Comparison of ENCODE assay signal across 8 cellular contexts in genomic region chr22:46297151-46297819, GRCh38. TPM values are rescaled to one million over a fixed set of nuclear protein-coding genes. Genes with fewer than 3 reads are reported as not detected.
DNase-seq lines count a peak whose midpoint lies in the region; ATAC-seq and TF ChIP-seq lines count a peak whose summit lies in the region.

No MANE protein-coding gene starts in this region.

- H3K4me1 ChIP-seq in Caco-2 (peaks cover 8% of the 10 kb centered on the region; the same call in 1 of the 2 replicates), iPS-15b (ENCODE audit: control insufficient read depth, insufficient read depth, low read length) (peaks cover 13% of the 10 kb centered on the region)

- peak overlapping the region; percentile 84 for H3K4me3 Mint-ChIP-seq in Caco-2 (ENCODE audit: unreplicated experiment)
- peak overlapping the region; percentile 91 for H3K4me3 Mint-ChIP-seq in activated T-helper 2 cell treated with anti-CD3 and anti-CD28 coated beads, Interferon-gamma antibody, Interleukin-2, Interleukin-4, amounts not matched to agents 10 μg/mL and 5 μg/mL and 100 μg/mL, durations not matched to agents 14 hours and 24 hours and 36 hours (ENCODE audit: low read depth)

- no peaks in the 10 kb centered on the region for H3K27me3 Mint-ChIP-seq in Caco-2 (ENCODE audit: insufficient read depth, unreplicated experiment)
- H3K27me3 Mint-ChIP-seq in activated T-helper 2 cell treated with anti-CD3 and anti-CD28 coated beads, Interferon-gamma antibody, Interleukin-2, Interleukin-4, amounts not matched to agents 10 μg/mL and 5 μg/mL and 100 μg/mL, durations not matched to agents 14 hours and 24 hours and 36 hours (ENCODE audit: low read depth) = no peaks in the 10 kb centered on the region

- peaks cover 58% of the 10 kb centered on the region for H3K36me3 Mint-ChIP-seq in Caco-2 (ENCODE audit: insufficient read depth, unreplicated experiment)
- peaks cover 48% of the 10 kb centered on the region for H3K36me3 Mint-ChIP-seq in activated T-helper 2 cell treated with anti-CD3 and anti-CD28 coated beads, Interferon-gamma antibody, Interleukin-2, Interleukin-4, amounts not matched to agents 10 μg/mL and 5 μg/mL and 100 μg/mL, durations not matched to agents 14 hours and 24 hours and 36 hours (ENCODE audit: low read depth)

- peak overlapping the region; percentile 91 for H3K27ac ChIP-seq in KOPT-K1 (ENCODE audit: low read depth, low read length, poor library complexity, severe bottlenecking)

- no peaks in the 10 kb centered on the region for H3K27me3 ChIP-seq in Caco-2 (replicated peaks; ENCODE audit: control insufficient read depth, insufficient read depth, low read length)
- H3K27me3 ChIP-seq in iPS-15b (ENCODE audit: control insufficient read depth, insufficient read depth, low read length) = no peaks in the 10 kb centered on the region

- H3K4me1 Mint-ChIP-seq in Caco-2 (ENCODE audit: low read depth, unreplicated experiment) = peaks cover 30% of the 10 kb centered on the region
- H3K4me1 Mint-ChIP-seq in activated T-helper 2 cell treated with anti-CD3 and anti-CD28 coated beads, Interferon-gamma antibody, Interleukin-2, Interleukin-4, amounts not matched to agents 10 μg/mL and 5 μg/mL and 100 μg/mL, durations not matched to agents 14 hours and 24 hours and 36 hours (ENCODE audit: low read depth) = peaks cover 40% of the 10 kb centered on the region

- CTCF ChIA-PET in Caco-2 (lab: Charles Lee) = interaction anchor here (0.6 kb wide), 1 partner anchor 375 kb away, joined by 4 read pairs; no protein-coding TSS in a partner anchor

- H3K36me3 ChIP-seq in Caco-2 (ENCODE audit: control insufficient read depth, insufficient read depth, low read length) = no peaks in the 10 kb centered on the region
- peaks cover 42% of the 10 kb centered on the region for H3K36me3 ChIP-seq in KOPT-K1 (ENCODE audit: insufficient read depth, low read length)
- H3K36me3 ChIP-seq in iPS-15b (ENCODE audit: control insufficient read depth, insufficient read depth, low read length) = peaks cover 8% of the 10 kb centered on the region

- H3K9me3 Mint-ChIP-seq in Caco-2 (ENCODE audit: unreplicated experiment) = no peaks in the 10 kb centered on the region
- no peaks in the 10 kb centered on the region for H3K9me3 Mint-ChIP-seq in activated T-helper 2 cell treated with anti-CD3 and anti-CD28 coated beads, Interferon-gamma antibody, Interleukin-2, Interleukin-4, amounts not matched to agents 10 μg/mL and 5 μg/mL and 100 μg/mL, durations not matched to agents 14 hours and 24 hours and 36 hours

- POLR2A ChIA-PET in Caco-2 (lab: Charles Lee) = no interaction called here

- peak overlapping the region; percentile 76 for H3K9ac ChIP-seq in iPS-15b (ENCODE audit: low read depth, low read length)

- no peaks in the 10 kb centered on the region for H3K9me3 ChIP-seq in Caco-2
- H3K9me3 ChIP-seq in KOPT-K1 (ENCODE audit: insufficient read depth, low read length, poor library complexity, severe bottlenecking) = no peaks in the 10 kb centered on the region
- H3K9me3 ChIP-seq in iPS-15b (ENCODE audit: control insufficient read depth, insufficient read depth, low read length) = no peaks in the 10 kb centered on the region

- DNase-seq in Caco-2 (peak in 1 of 2 experiments; percentile 34), NOMO-1 treated with dmso at 0.1 percent for 144 hours (lab: John Stamatoyannopoulos, UW; ENCODE audit: unreplicated experiment) (no peak), NCI-H2196 (lab: John Stamatoyannopoulos, UW; ENCODE audit: unreplicated experiment) (no peak)
- DNase-seq in activated T-helper 2 cell treated with anti-CD3 and anti-CD28 coated beads, Interferon-gamma antibody, Interleukin-2, Interleukin-4, amounts not matched to agents 10 μg/mL and 5 μg/mL and 100 μg/mL, durations not matched to agents 14 hours and 24 hours and 36 hours (ENCODE audit: low spot score) = peak; percentile 19
- DNase-seq in stimulated activated CD8-positive, alpha-beta memory T cell treated with anti-CD3 and anti-CD28 coated beads, Interleukin-4, amount 100 ng/mL, for 48 hours = peak; percentile 50

- peak overlapping the region; percentile 69 for H3K4me3 ChIP-seq in Caco-2 (ENCODE audit: low read depth, low read length)
- H3K4me3 ChIP-seq in iPS-15b (ENCODE audit: low read depth, low read length) = peak overlapping the region; percentile 81

- intact Hi-C loops in Caco-2 (cut with micrococcal nuclease; ENCODE audit: unreplicated experiment) = no loop called here
- intact Hi-C loops in activated T-helper 2 cell treated with anti-CD3 and anti-CD28 coated beads, Interferon-gamma antibody, Interleukin-2, Interleukin-4, amounts not matched to agents 10 μg/mL and 5 μg/mL and 100 μg/mL, durations not matched to agents 14 hours and 24 hours and 36 hours (cut with micrococcal nuclease) = loop anchor here (2.0 to 5.0 kb wide), 4 partner anchors 46 to 284 kb away; partner anchors contain the start of genes CDPF1 and PPARA

- ATAC-seq in GM21423 (IDR thresholded peaks at IDR 0.05; ENCODE audit: unreplicated experiment) = peak; percentile 16

- TF ChIP-seq CTCF in Caco-2 (IDR thresholded peaks at IDR 0.05; ENCODE audit: insufficient read depth in 1 of 2, low read depth in 1 of 2, low read length in 1 of 2, severe bottlenecking in 1 of 2, unreplicated experiment in 1 of 2) = no peak

- peak overlapping the region; percentile 87 for H3K27ac Mint-ChIP-seq in Caco-2 (ENCODE audit: unreplicated experiment)
- peak overlapping the region; percentile 68 for H3K27ac Mint-ChIP-seq in activated T-helper 2 cell treated with anti-CD3 and anti-CD28 coated beads, Interferon-gamma antibody, Interleukin-2, Interleukin-4, amounts not matched to agents 10 μg/mL and 5 μg/mL and 100 μg/mL, durations not matched to agents 14 hours and 24 hours and 36 hours

- BruUV-seq in Caco-2 (replicated peaks; lab: Mats Ljungman, UMichigan) = TSS peak; percentile 40

RNA-seq across cellular contexts. Expression of gene GTSE1, which starts 0.6 kb away (rescaled TPM):
- 54.4 and 55.1 TPM in 2 replicates for total RNA-seq in Caco-2 (2022)
- total RNA-seq in activated T-helper 2 cell treated with anti-CD3 and anti-CD28 coated beads, Interferon-gamma antibody, Interleukin-2, Interleukin-4, amounts not matched to agents 10 μg/mL and 5 μg/mL and 100 μg/mL, durations not matched to agents 14 hours and 24 hours and 36 hours = 46.1 and 47.7 TPM in 2 replicates

RNA-seq across cellular contexts. Expression of gene TTC38, which starts 29.5 kb away (rescaled TPM):
- total RNA-seq in Caco-2 (2022) = 44.5 and 48.9 TPM in 2 replicates
- total RNA-seq in activated T-helper 2 cell treated with anti-CD3 and anti-CD28 coated beads, Interferon-gamma antibody, Interleukin-2, Interleukin-4, amounts not matched to agents 10 μg/mL and 5 μg/mL and 100 μg/mL, durations not matched to agents 14 hours and 24 hours and 36 hours = 20.7 and 21.0 TPM in 2 replicates

RNA-seq across cellular contexts. Expression of gene PKDREJ, which starts 34.1 kb away (rescaled TPM):
- 0.05 TPM in 1 of 2 replicates, not detected in the other for total RNA-seq in Caco-2 (2022)
- not detected in 2 replicates for total RNA-seq in activated T-helper 2 cell treated with anti-CD3 and anti-CD28 coated beads, Interferon-gamma antibody, Interleukin-2, Interleukin-4, amounts not matched to agents 10 μg/mL and 5 μg/mL and 100 μg/mL, durations not matched to agents 14 hours and 24 hours and 36 hours

RNA-seq across cellular contexts. Expression of gene TRMU, which starts 38.2 kb away (rescaled TPM):
- total RNA-seq in Caco-2 (2022) = 73.9 and 78.4 TPM in 2 replicates
- 74.1 and 76.0 TPM in 2 replicates for total RNA-seq in activated T-helper 2 cell treated with anti-CD3 and anti-CD28 coated beads, Interferon-gamma antibody, Interleukin-2, Interleukin-4, amounts not matched to agents 10 μg/mL and 5 μg/mL and 100 μg/mL, durations not matched to agents 14 hours and 24 hours and 36 hours

RNA-seq across cellular contexts. Expression of gene CDPF1, which starts 47.2 kb away (rescaled TPM):
- total RNA-seq in Caco-2 (2022) = 7.2 and 8.8 TPM in 2 replicates
- total RNA-seq in activated T-helper 2 cell treated with anti-CD3 and anti-CD28 coated beads, Interferon-gamma antibody, Interleukin-2, Interleukin-4, amounts not matched to agents 10 μg/mL and 5 μg/mL and 100 μg/mL, durations not matched to agents 14 hours and 24 hours and 36 hours = 7.7 and 10.7 TPM in 2 replicates

Comparison
In these comparisons a context has a peak if more than half of its experiments do, and no peak if none do; other contexts are left out.
1. DNase-seq: peak in activated T-helper 2 cell treated with anti-CD3 and anti-CD28 coated beads, Interferon-gamma antibody, Interleukin-2, Interleukin-4, amounts not matched to agents 10 μg/mL and 5 μg/mL and 100 μg/mL, durations not matched to agents 14 hours and 24 hours and 36 hours (single experiment) and stimulated activated CD8-positive, alpha-beta memory T cell treated with anti-CD3 and anti-CD28 coated beads, Interleukin-4, amount 100 ng/mL, for 48 hours (single experiment); none in NOMO-1 treated with dmso at 0.1 percent for 144 hours (single experiment) and NCI-H2196 (single experiment).